In the genomic region with DNA sequence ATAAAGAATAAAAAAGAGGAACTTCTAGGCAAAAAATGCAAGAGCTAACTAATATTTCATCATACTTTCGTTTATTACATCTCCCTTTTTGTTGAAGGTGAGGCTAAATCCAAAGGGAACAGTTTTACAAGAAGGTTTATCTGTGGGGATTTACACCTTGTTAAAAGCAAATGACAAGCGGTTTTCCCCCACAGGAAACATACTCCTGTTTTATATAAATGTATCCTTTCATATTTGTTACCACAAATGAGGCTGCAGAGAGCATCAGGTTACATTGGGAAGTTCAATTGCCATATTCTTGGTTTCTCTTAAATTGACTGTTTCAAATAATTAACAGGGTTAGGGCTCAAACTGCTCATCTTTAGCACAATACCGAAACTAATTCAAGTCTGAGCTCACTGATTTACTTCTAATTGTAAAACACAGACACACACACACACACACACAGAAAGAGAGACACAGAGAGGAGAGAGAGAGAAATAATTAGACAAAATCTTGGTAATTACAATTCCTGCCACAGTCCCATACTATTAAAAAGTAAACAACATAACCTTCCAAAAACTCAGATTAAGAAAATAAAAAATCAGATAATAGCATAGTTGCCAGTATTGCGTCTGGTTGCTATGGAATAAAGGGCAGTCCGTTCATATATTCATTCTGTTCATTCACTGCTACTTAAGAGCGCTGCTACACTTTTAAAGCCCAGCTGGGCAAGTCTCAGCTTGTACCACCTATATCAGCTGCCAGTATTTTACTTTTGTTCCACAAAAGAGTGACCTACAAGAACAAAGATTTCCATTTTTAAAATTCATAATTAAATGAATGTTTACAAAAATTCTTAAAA, we compare ENCODE assay signal across 1 cellular context.
TF ChIP-seq lines count a peak whose summit lies in the region.

No MANE protein-coding gene starts in this region.

TF ChIP-seq in HEK293, 187 proteins besides CTCF, POLR2A, EP300 and RAD21 (continued from another document and continues in another):
- TF ChIP-seq, protein P1, sequence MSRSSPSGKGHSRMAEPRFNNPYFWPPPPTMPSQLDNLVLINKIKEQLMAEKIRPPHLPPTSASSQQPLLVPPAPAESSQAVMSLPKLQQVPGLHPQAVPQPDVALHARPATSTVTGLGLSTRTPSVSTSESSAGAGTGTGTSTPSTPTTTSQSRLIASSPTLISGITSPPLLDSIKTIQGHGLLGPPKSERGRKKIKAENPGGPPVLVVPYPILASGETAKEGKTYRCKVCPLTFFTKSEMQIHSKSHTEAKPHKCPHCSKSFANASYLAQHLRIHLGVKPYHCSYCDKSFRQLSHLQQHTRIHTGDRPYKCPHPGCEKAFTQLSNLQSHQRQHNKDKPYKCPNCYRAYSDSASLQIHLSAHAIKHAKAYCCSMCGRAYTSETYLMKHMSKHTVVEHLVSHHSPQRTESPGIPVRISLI (tag by site-specific recombination; IDR thresholded peaks at IDR 0.05) = no peak
- TF ChIP-seq ZBTB8A (tag by site-specific recombination; IDR thresholded peaks at IDR 0.05) = no peak; the same call in 1 of the 2 replicates
- peak; percentile 69; the same call in 1 of the 2 replicates for TF ChIP-seq ZXDB (tag by site-specific recombination; IDR thresholded peaks at IDR 0.05)
- TF ChIP-seq, protein P2, sequence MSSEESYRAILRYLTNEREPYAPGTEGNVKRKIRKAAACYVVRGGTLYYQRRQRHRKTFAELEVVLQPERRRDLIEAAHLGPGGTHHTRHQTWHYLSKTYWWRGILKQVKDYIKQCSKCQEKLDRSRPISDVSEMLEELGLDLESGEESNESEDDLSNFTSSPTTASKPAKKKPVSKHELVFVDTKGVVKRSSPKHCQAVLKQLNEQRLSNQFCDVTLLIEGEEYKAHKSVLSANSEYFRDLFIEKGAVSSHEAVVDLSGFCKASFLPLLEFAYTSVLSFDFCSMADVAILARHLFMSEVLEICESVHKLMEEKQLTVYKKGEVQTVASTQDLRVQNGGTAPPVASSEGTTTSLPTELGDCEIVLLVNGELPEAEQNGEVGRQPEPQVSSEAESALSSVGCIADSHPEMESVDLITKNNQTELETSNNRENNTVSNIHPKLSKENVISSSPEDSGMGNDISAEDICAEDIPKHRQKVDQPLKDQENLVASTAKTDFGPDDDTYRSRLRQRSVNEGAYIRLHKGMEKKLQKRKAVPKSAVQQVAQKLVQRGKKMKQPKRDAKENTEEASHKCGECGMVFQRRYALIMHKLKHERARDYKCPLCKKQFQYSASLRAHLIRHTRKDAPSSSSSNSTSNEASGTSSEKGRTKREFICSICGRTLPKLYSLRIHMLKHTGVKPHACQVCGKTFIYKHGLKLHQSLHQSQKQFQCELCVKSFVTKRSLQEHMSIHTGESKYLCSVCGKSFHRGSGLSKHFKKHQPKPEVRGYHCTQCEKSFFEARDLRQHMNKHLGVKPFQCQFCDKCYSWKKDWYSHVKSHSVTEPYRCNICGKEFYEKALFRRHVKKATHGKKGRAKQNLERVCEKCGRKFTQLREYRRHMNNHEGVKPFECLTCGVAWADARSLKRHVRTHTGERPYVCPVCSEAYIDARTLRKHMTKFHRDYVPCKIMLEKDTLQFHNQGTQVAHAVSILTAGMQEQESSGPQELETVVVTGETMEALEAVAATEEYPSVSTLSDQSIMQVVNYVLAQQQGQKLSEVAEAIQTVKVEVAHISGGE (tag by site-specific recombination; conservative IDR thresholded peaks at IDR 0.05; ENCODE audit: low read depth) = peak; percentile 17; the same call in 1 of the 2 replicates
- TF ChIP-seq ZNF426 (tag by site-specific recombination; IDR thresholded peaks at IDR 0.05) = no peak
- 0 out of 2 replicates have a peak, but pooled peaks have one; percentile 31 for TF ChIP-seq ZNF324 (tag by site-specific recombination; IDR thresholded peaks at IDR 0.05)
- TF ChIP-seq ZNF221 (tag by site-specific recombination; IDR thresholded peaks at IDR 0.05; ENCODE audit: borderline replicate concordance) = no peak
- no peak for TF ChIP-seq ZNF24 (tag by site-specific recombination; IDR thresholded peaks at IDR 0.05)
- no peak for TF ChIP-seq ZNF76 (tag by site-specific recombination; IDR thresholded peaks at IDR 0.05; ENCODE audit: borderline replicate concordance, low read depth)
- TF ChIP-seq ZNF302 (tag by site-specific recombination; IDR thresholded peaks at IDR 0.05; ENCODE audit: low read depth) = no peak
- TF ChIP-seq ZNF473 (tag by site-specific recombination; IDR thresholded peaks at IDR 0.05) = no peak
- TF ChIP-seq ZBTB21 (tag by site-specific recombination; IDR thresholded peaks at IDR 0.05) = no peak
- no peak for TF ChIP-seq ZNF416 (tag by site-specific recombination; IDR thresholded peaks at IDR 0.05)
- peak; percentile 95 for TF ChIP-seq OSR2 (tag by site-specific recombination; IDR thresholded peaks at IDR 0.05)
- TF ChIP-seq ZNF501 (tag by site-specific recombination; IDR thresholded peaks at IDR 0.05) = peak; percentile 73; the same call in 1 of the 2 replicates
- TF ChIP-seq, protein P3, sequence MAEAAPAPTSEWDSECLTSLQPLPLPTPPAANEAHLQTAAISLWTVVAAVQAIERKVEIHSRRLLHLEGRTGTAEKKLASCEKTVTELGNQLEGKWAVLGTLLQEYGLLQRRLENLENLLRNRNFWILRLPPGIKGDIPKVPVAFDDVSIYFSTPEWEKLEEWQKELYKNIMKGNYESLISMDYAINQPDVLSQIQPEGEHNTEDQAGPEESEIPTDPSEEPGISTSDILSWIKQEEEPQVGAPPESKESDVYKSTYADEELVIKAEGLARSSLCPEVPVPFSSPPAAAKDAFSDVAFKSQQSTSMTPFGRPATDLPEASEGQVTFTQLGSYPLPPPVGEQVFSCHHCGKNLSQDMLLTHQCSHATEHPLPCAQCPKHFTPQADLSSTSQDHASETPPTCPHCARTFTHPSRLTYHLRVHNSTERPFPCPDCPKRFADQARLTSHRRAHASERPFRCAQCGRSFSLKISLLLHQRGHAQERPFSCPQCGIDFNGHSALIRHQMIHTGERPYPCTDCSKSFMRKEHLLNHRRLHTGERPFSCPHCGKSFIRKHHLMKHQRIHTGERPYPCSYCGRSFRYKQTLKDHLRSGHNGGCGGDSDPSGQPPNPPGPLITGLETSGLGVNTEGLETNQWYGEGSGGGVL (tag by site-specific recombination; IDR thresholded peaks at IDR 0.05) = peak; percentile 75
- TF ChIP-seq ZNF658 (tag by site-specific recombination; IDR thresholded peaks at IDR 0.05) = no peak
- no peak for TF ChIP-seq ZNF223 (tag by site-specific recombination; IDR thresholded peaks at IDR 0.05)
- TF ChIP-seq ZNF140 (tag by site-specific recombination; IDR thresholded peaks at IDR 0.05) = no peak
- TF ChIP-seq, protein P4, sequence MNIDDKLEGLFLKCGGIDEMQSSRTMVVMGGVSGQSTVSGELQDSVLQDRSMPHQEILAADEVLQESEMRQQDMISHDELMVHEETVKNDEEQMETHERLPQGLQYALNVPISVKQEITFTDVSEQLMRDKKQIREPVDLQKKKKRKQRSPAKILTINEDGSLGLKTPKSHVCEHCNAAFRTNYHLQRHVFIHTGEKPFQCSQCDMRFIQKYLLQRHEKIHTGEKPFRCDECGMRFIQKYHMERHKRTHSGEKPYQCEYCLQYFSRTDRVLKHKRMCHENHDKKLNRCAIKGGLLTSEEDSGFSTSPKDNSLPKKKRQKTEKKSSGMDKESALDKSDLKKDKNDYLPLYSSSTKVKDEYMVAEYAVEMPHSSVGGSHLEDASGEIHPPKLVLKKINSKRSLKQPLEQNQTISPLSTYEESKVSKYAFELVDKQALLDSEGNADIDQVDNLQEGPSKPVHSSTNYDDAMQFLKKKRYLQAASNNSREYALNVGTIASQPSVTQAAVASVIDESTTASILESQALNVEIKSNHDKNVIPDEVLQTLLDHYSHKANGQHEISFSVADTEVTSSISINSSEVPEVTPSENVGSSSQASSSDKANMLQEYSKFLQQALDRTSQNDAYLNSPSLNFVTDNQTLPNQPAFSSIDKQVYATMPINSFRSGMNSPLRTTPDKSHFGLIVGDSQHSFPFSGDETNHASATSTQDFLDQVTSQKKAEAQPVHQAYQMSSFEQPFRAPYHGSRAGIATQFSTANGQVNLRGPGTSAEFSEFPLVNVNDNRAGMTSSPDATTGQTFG (tag by site-specific recombination; IDR thresholded peaks at IDR 0.05; ENCODE audit: borderline replicate concordance) = no peak
- TF ChIP-seq, protein P5, sequence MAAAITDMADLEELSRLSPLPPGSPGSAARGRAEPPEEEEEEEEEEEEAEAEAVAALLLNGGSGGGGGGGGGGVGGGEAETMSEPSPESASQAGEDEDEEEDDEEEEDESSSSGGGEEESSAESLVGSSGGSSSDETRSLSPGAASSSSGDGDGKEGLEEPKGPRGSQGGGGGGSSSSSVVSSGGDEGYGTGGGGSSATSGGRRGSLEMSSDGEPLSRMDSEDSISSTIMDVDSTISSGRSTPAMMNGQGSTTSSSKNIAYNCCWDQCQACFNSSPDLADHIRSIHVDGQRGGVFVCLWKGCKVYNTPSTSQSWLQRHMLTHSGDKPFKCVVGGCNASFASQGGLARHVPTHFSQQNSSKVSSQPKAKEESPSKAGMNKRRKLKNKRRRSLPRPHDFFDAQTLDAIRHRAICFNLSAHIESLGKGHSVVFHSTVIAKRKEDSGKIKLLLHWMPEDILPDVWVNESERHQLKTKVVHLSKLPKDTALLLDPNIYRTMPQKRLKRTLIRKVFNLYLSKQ (tag by site-specific recombination; IDR thresholded peaks at IDR 0.05; ENCODE audit: borderline replicate concordance) = no peak
- TF ChIP-seq, protein P6, sequence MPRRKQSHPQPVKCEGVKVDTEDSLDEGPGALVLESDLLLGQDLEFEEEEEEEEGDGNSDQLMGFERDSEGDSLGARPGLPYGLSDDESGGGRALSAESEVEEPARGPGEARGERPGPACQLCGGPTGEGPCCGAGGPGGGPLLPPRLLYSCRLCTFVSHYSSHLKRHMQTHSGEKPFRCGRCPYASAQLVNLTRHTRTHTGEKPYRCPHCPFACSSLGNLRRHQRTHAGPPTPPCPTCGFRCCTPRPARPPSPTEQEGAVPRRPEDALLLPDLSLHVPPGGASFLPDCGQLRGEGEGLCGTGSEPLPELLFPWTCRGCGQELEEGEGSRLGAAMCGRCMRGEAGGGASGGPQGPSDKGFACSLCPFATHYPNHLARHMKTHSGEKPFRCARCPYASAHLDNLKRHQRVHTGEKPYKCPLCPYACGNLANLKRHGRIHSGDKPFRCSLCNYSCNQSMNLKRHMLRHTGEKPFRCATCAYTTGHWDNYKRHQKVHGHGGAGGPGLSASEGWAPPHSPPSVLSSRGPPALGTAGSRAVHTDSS (tag by site-specific recombination; IDR thresholded peaks at IDR 0.05) = peak; percentile 25; the same call in 1 of the 2 replicates
- no peak for TF ChIP-seq ZNF626 (tag by site-specific recombination; IDR thresholded peaks at IDR 0.05)
- no peak for TF ChIP-seq ZNF623 (tag by site-specific recombination; IDR thresholded peaks at IDR 0.05)
- TF ChIP-seq YY2 (tag by site-specific recombination; IDR thresholded peaks at IDR 0.05) = no peak
- TF ChIP-seq REPIN1 (tag by site-specific recombination; IDR thresholded peaks at IDR 0.05; ENCODE audit: low read depth) = no peak
- TF ChIP-seq ZNF23 (tag by site-specific recombination; IDR thresholded peaks at IDR 0.05; ENCODE audit: borderline replicate concordance) = no peak
- no peak for TF ChIP-seq ZNF776 (tag by site-specific recombination; IDR thresholded peaks at IDR 0.05; ENCODE audit: borderline replicate concordance)
- no peak for TF ChIP-seq ZNF610 (tag by site-specific recombination; IDR thresholded peaks at IDR 0.05; ENCODE audit: borderline replicate concordance)
- TF ChIP-seq ZNF2 (tag by site-specific recombination; IDR thresholded peaks at IDR 0.05) = peak; percentile 61; the same call in 1 of the 2 replicates
- no peak for TF ChIP-seq ZNF510 (tag by site-specific recombination; IDR thresholded peaks at IDR 0.05; ENCODE audit: insufficient replicate concordance)
- TF ChIP-seq ZNF292 (tag by site-specific recombination; IDR thresholded peaks at IDR 0.05; ENCODE audit: borderline replicate concordance, low read depth) = no peak
- TF ChIP-seq HOXA7 (CRISPR knock-in tag; IDR thresholded peaks at IDR 0.05; ENCODE audit: borderline replicate concordance) = no peak
- TF ChIP-seq SCRT1 (tag by site-specific recombination; IDR thresholded peaks at IDR 0.05; ENCODE audit: borderline replicate concordance) = peak; percentile 46; the same call in 1 of the 2 replicates
- TF ChIP-seq, protein P7, sequence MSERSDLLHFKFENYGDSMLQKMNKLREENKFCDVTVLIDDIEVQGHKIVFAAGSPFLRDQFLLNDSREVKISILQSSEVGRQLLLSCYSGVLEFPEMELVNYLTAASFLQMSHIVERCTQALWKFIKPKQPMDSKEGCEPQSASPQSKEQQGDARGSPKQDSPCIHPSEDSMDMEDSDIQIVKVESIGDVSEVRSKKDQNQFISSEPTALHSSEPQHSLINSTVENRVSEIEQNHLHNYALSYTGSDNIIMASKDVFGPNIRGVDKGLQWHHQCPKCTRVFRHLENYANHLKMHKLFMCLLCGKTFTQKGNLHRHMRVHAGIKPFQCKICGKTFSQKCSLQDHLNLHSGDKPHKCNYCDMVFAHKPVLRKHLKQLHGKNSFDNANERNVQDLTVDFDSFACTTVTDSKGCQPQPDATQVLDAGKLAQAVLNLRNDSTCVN (tag by site-specific recombination; optimal IDR thresholded peaks at IDR 0.05) = no peak
- TF ChIP-seq, protein P8, sequence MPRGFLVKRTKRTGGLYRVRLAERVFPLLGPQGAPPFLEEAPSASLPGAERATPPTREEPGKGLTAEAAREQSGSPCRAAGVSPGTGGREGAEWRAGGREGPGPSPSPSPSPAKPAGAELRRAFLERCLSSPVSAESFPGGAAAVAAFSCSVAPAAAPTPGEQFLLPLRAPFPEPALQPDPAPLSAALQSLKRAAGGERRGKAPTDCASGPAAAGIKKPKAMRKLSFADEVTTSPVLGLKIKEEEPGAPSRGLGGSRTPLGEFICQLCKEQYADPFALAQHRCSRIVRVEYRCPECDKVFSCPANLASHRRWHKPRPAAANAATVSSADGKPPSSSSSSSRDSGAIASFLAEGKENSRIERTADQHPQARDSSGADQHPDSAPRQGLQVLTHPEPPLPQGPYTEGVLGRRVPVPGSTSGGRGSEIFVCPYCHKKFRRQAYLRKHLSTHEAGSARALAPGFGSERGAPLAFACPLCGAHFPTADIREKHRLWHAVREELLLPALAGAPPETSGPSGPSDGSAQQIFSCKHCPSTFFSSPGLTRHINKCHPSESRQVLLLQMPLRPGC (tag by site-specific recombination; IDR thresholded peaks at IDR 0.05) = no peak
- no peak for TF ChIP-seq ZNF670 (tag by site-specific recombination; IDR thresholded peaks at IDR 0.05; ENCODE audit: low read depth)
- TF ChIP-seq ZNF843 (tag by site-specific recombination; IDR thresholded peaks at IDR 0.05) = peak; percentile 95
- TF ChIP-seq ZNF112 (tag by site-specific recombination; IDR thresholded peaks at IDR 0.05) = no peak
